In genomic region chr9:98007251-98007928, GRCh38 we compare ENCODE assay signal across 3 cellular contexts.
TF ChIP-seq lines count a peak whose summit lies in the region.

No MANE protein-coding gene starts in this region.

TF ChIP-seq in HepG2, 621 proteins besides CTCF, POLR2A, EP300 and RAD21:
- TF ChIP-seq CREB1 (IDR thresholded peaks at IDR 0.05) (0 out of 2 replicates have a peak, but pooled peaks have one; percentile 29), CREB1 (CRISPR knock-in tag; IDR thresholded peaks at IDR 0.05) (no peak), SSRP1 (CRISPR knock-in tag; IDR thresholded peaks at IDR 0.05) (0 out of 2 replicates have a peak, but pooled peaks have one; percentile 10), ZNF263 (CRISPR knock-in tag; IDR thresholded peaks at IDR 0.05) (no peak), SMARCE1 (IDR thresholded peaks at IDR 0.05; ENCODE audit: borderline replicate concordance) (no peak), NFE2L2 (IDR thresholded peaks at IDR 0.05; ENCODE audit: low read length) (0 out of 2 replicates have a peak, but pooled peaks have one; percentile 7), ATF4 (CRISPR knock-in tag; IDR thresholded peaks at IDR 0.05) (peak in 1 of 2 experiments; percentile 63; a peak in 1 of 4 replicates), FOSL2 (CRISPR knock-in tag; IDR thresholded peaks at IDR 0.05) (peak; percentile 76)

TF ChIP-seq in WTC11, 78 proteins besides CTCF, POLR2A, EP300 and RAD21:
- TF ChIP-seq EMX1 (CRISPR knock-in tag; IDR thresholded peaks at IDR 0.05) (no peak), GABPB1 (CRISPR knock-in tag; IDR thresholded peaks at IDR 0.05) (peak; percentile 67), NR3C1 (CRISPR knock-in tag; conservative IDR thresholded peaks at IDR 0.05; ENCODE audit: low read depth) (no peak), USF1 (CRISPR knock-in tag; IDR thresholded peaks at IDR 0.05) (no peak)

TF ChIP-seq in endothelial cell of umbilical vein, 7 proteins besides CTCF, POLR2A, EP300 and RAD21:
- TF ChIP-seq MYC (IDR thresholded peaks at IDR 0.05; ENCODE audit: low read depth, low read length): no peak
- peak; percentile 65 for TF ChIP-seq JUN (IDR thresholded peaks at IDR 0.05; ENCODE audit: borderline replicate concordance, insufficient read depth, insufficient read length, low read depth)
